Comparison of ENCODE assay signal across 8 cellular contexts in genomic region chr7:5679741-5680473, GRCh38.
DNase-seq lines count a peak whose midpoint lies in the region; ATAC-seq and TF ChIP-seq lines count a peak whose summit lies in the region.

No MANE protein-coding gene starts in this region.

- DNase-seq in chondrocyte (ENCODE audit: low spot score) (peak; percentile 51), omental fat pad (ENCODE audit: low spot score) (no peak), iPS-NIHi7 (ENCODE audit: extremely low spot score) (no peak), NCI-H2081 treated with DMSO at 0.1 percent for 48 hours (lab: John Stamatoyannopoulos, UW) (no peak), NCI-H146 (lab: John Stamatoyannopoulos, UW) (no peak), GDM1 (lab: John Stamatoyannopoulos, UW) (no peak)

- no peak overlapping the region for H3K4me3 Mint-ChIP-seq in chondrocyte (ENCODE audit: unreplicated experiment)

- ATAC-seq in GM18867 (IDR thresholded peaks at IDR 0.05; ENCODE audit: unreplicated experiment), result peak; percentile 59
- peak; percentile 75 for ATAC-seq in HG03095 (IDR thresholded peaks at IDR 0.05; ENCODE audit: unreplicated experiment)
- ATAC-seq in omental fat pad (ENCODE audit: low FRiP score), result peak; percentile 22

- no peaks in the 10 kb centered on the region for H3K27me3 Mint-ChIP-seq in chondrocyte (ENCODE audit: low read depth)

- H3K27ac Mint-ChIP-seq in chondrocyte (ENCODE audit: unreplicated experiment), result peak overlapping the region; percentile 82

- peaks cover 4% of the 10 kb centered on the region for H3K36me3 Mint-ChIP-seq in chondrocyte (ENCODE audit: low read depth)

- H3K4me1 Mint-ChIP-seq in chondrocyte (ENCODE audit: low read depth), result peaks cover 42% of the 10 kb centered on the region

- no peaks in the 10 kb centered on the region for H3K9me3 Mint-ChIP-seq in chondrocyte (ENCODE audit: low read depth)

- TF ChIP-seq CTCF in chondrocyte (IDR thresholded peaks at IDR 0.05) (no peak), omental fat pad (IDR thresholded peaks at IDR 0.05) (no peak)

Comparison
In these comparisons a context has a peak if more than half of its experiments do, and no peak if none do; other contexts are left out.
1. ATAC-seq: peak in every context shown above with its lines; median percentile 75 in HG03095; 59 in GM18867; 22 in omental fat pad.